Comparison of ENCODE assay signal across 9 cellular contexts in the genomic region with DNA sequence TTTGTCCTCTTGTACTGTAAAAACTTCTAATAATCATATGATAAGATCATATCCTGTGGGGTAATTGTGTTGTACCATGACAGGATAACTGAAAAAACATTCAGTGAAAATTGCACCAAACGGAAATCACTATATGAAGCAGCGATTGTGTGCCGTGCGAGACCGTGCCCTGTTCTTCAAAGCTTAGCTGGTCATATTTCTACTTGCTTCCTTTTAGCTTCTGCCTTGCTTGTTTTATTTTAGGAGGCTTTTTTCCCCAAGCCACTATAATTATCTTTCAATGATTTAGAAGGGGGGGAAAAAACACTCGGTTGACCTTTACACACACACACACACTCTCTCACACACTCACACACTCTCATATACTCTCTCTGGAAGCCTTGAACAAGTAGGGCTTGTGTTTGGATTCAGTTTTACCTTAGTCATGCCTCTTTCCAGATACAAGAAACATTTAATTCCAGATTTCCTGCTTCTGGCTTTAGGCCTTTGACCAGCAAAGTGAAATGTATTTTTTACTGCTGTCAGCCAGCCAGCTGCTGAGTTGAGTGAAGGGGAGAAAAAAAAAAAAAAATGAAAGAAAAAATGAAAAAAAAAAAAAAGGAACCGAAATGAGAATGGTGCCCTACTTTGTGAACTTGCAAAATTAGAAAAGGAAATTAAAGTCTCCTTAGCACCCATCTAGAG.
A peak's percentile ranks its signal among the peaks of the same experiment; 100 is the strongest.
DNase-seq lines count a peak whose midpoint lies in the region; ATAC-seq, FAIRE-seq and TF ChIP-seq lines count a peak whose summit lies in the region.
"Had no signal": no experiment of that assay in that cellular context is flagged by ENCODE, and none has a peak within 500 bp of the region (broad histone marks: within the 10 kb centered on the region; RNA-seq: fewer than 3 reads in every experiment).

No MANE protein-coding gene starts in this region.

- H3K4me1 ChIP-seq in BLaER1 treated with 17β-estradiol and CSF1 and Interleukin-3, amounts not matched to agents 10 nM and 100 nM, result peaks cover 49 to 68% (median 57%) of the 10 kb centered on the region in 10 experiments
- peaks cover 0 to 72% of the 10 kb centered on the region in 2 donors for H3K4me1 ChIP-seq in right atrium auricular region

- H3K27ac ChIP-seq in BLaER1 treated with 17β-estradiol and CSF1 and Interleukin-3, amounts not matched to agents 10 nM and 100 nM, result peak overlapping the region; percentile 73 to 91 (median 88)
- peak overlapping the region; percentile 95 for H3K27ac ChIP-seq in KOPT-K1 (ENCODE audit: low read depth, low read length, poor library complexity, severe bottlenecking)
- H3K27ac ChIP-seq in right atrium auricular region, result peak overlapping the region; percentile 85 to 89

- peak; percentile 41 for ATAC-seq in GM19467 (IDR thresholded peaks at IDR 0.05; ENCODE audit: unreplicated experiment)
- ATAC-seq in HG02840 (IDR thresholded peaks at IDR 0.05; ENCODE audit: low FRiP score, unreplicated experiment), result no peak
- ATAC-seq: HCT116 had no signal

- peaks cover 56 to 81% (median 68%) of the 10 kb centered on the region in 11 experiments for H3K36me3 ChIP-seq in BLaER1 treated with 17β-estradiol and CSF1 and Interleukin-3, amounts not matched to agents 10 nM and 100 nM
- H3K36me3 ChIP-seq in KOPT-K1 (ENCODE audit: insufficient read depth, low read length) (peaks cover 35% of the 10 kb centered on the region), right atrium auricular region (peaks cover 42% of the 10 kb centered on the region)

- peaks cover 4% of the 10 kb centered on the region for H3K9me3 Mint-ChIP-seq in activated naive CD4-positive, alpha-beta T cell treated with anti-CD3 and anti-CD28 coated beads, Interleukin-2, amount 50 U/mL, for 24 hours

- peak overlapping the region in 9 of 10 experiments; percentile 2 to 45 (median 32); a peak in 12 of 20 replicates for H3K4me3 ChIP-seq in BLaER1 treated with 17β-estradiol and CSF1 and Interleukin-3, amounts not matched to agents 10 nM and 100 nM
- peak overlapping the region in 1 of 2 donors; percentile 20 for H3K4me3 ChIP-seq in right atrium auricular region

- peaks cover 0 to 23% (median 17%) of the 10 kb centered on the region in 11 experiments; a peak in 13 of 22 replicates for H3K9me3 ChIP-seq in BLaER1 treated with 17β-estradiol and CSF1 and Interleukin-3, amounts not matched to agents 10 nM and 100 nM (replicated peaks in 1 of 11)
- H3K9me3 ChIP-seq in KOPT-K1 (ENCODE audit: insufficient read depth, low read length, poor library complexity, severe bottlenecking) (no peaks in the 10 kb centered on the region), right atrium auricular region (no peaks in the 10 kb centered on the region)

- peak overlapping the region; percentile 69 to 89 (median 80) for H3K4me2 ChIP-seq in BLaER1 treated with 17β-estradiol and CSF1 and Interleukin-3, amounts not matched to agents 10 nM and 100 nM

- no peak for TF ChIP-seq CTCF in right atrium auricular region (IDR thresholded peaks at IDR 0.05)

- FAIRE-seq in RCC 7860 (lab: Jason Lieb, UNC), result no peak

- peaks cover 72% of the 10 kb centered on the region for H3K4me1 Mint-ChIP-seq in activated naive CD4-positive, alpha-beta T cell treated with anti-CD3 and anti-CD28 coated beads, Interleukin-2, amount 50 U/mL, for 24 hours

- H3K27ac Mint-ChIP-seq in activated naive CD4-positive, alpha-beta T cell treated with anti-CD3 and anti-CD28 coated beads, Interleukin-2, amount 50 U/mL, for 24 hours, result peak overlapping the region; percentile 85

- H3K9ac ChIP-seq in BLaER1 treated with 17β-estradiol and CSF1 and Interleukin-3, amounts not matched to agents 10 nM and 100 nM, result peak overlapping the region; percentile 70 to 82 (median 77)

- peak overlapping the region; percentile 70 for H3K4me3 Mint-ChIP-seq in activated naive CD4-positive, alpha-beta T cell treated with anti-CD3 and anti-CD28 coated beads, Interleukin-2, amount 50 U/mL, for 24 hours

- H3K27me3 Mint-ChIP-seq in activated naive CD4-positive, alpha-beta T cell treated with anti-CD3 and anti-CD28 coated beads, Interleukin-2, amount 50 U/mL, for 24 hours, result no peaks in the 10 kb centered on the region

- H3K27me3 ChIP-seq in BLaER1 treated with 17β-estradiol and CSF1 and Interleukin-3, amounts not matched to agents 10 nM and 100 nM, result no peaks in the 10 kb centered on the region; a peak in 3 of 22 replicates
- H3K27me3 ChIP-seq in right atrium auricular region, result no peaks in the 10 kb centered on the region

- DNase-seq in right atrium auricular region (ENCODE audit: low spot score) (no peak), RCC 7860 (ENCODE audit: low spot score) (no peak)
- peak; percentile 30 for DNase-seq in stimulated activated CD4-positive, alpha-beta T cell treated with anti-CD3 and anti-CD28 coated beads, Interleukin-4, amount 100 ng/mL, for 1 hour

- peaks cover 0 to 82% (median 0%) of the 10 kb centered on the region in 11 experiments; a peak in 3 of 22 replicates for H4K20me1 ChIP-seq in BLaER1 treated with 17β-estradiol and CSF1 and Interleukin-3, amounts not matched to agents 10 nM and 100 nM

- peaks cover 32% of the 10 kb centered on the region for H3K36me3 Mint-ChIP-seq in activated naive CD4-positive, alpha-beta T cell treated with anti-CD3 and anti-CD28 coated beads, Interleukin-2, amount 50 U/mL, for 24 hours
